12 cellular contexts compared by ENCODE assay signal in the genomic region with DNA sequence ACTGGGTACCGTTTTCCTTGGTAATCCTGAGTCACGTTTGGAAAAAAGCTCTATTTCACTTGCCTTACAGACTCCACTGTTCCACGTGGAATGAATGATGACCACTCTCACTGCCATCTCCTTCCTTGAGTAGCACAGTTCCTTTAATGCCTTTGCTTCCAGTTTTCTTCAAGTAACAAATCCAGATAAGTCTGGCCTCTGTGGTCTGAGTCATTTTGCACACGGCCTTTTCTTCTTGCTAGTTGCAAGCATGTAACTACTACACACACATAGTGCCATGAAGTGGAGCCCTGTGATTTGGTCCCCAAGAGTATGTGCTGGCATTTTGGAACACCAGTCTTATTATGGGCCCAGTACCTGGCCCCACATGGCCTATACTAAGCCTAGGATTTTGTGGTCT.
DNase-seq lines count a peak whose midpoint lies in the region; ATAC-seq and TF ChIP-seq lines count a peak whose summit lies in the region.
"Had no signal": no experiment of that assay in that cellular context is flagged by ENCODE, and none has a peak within 500 bp of the region (broad histone marks: within the 10 kb centered on the region; RNA-seq: fewer than 3 reads in every experiment).

No MANE protein-coding gene starts in this region.

- H3K4me3 Mint-ChIP-seq in endothelial cell (ENCODE audit: unreplicated experiment), result no peak overlapping the region
- H3K4me3 Mint-ChIP-seq: nephron had no signal

- intact Hi-C loops in Right ventricle myocardium inferior (cut with DNase I) (no loop called here), Right ventricle myocardium superior (cut with DNase I) (no loop called here), vagina (cut with DNase I) (no loop called here)

- peak overlapping the region; percentile 70 for H3K27ac ChIP-seq in hepatocyte
- H3K27ac ChIP-seq in vagina, result peak overlapping the region; percentile 75
- H3K27ac ChIP-seq: BLaER1 had no signal

- H2AFZ ChIP-seq in hepatocyte, result no peak overlapping the region

- H4K20me1 ChIP-seq in hepatocyte (ENCODE audit: insufficient read depth, poor library complexity, severe bottlenecking), result no peaks in the 10 kb centered on the region
- H4K20me1 ChIP-seq: BLaER1 had no signal

- no peaks in the 10 kb centered on the region for H3K9me3 Mint-ChIP-seq in endothelial cell (ENCODE audit: unreplicated experiment)
- H3K9me3 Mint-ChIP-seq: nephron had no signal

- no peak for DNase-seq in Right ventricle myocardium inferior (ENCODE audit: missing footprints)
- DNase-seq in Right ventricle myocardium superior, result no peak
- DNase-seq in astrocyte of the spinal cord (ENCODE audit: low read depth, low spot score), result peak; percentile 90
- DNase-seq in hepatocyte (ENCODE audit: low spot score), result no peak
- DNase-seq in vagina (ENCODE audit: extremely low spot score in 2 of 2), result no peak
- no peak for DNase-seq in central memory CD4-positive, alpha-beta T cell
- no peak for DNase-seq in activated CD4-positive, alpha-beta T cell treated with anti-CD3 and anti-CD28 coated beads, Interleukin-2, amount 50 U/mL, for 48 hours
- no peak for DNase-seq in endothelial cell (ENCODE audit: low spot score)
- DNase-seq: activated CD8-positive, alpha-beta memory T cell treated with anti-CD3 and anti-CD28 coated beads, Interleukin-2, amount 10 ng/mL, durations not matched to agents 7 days and 5 days; NCI-H2029 treated with DMSO at 0.1 percent for 48 hours had no signal

- no peak overlapping the region for H3K4me2 ChIP-seq in hepatocyte
- H3K4me2 ChIP-seq: BLaER1 had no signal

- WGBS in hepatocyte (ENCODE audit: low lambda C conversion rate, missing lambda C conversion rate), result 87% methylated on average over 4 of the region's 4 CpGs

- peaks cover 15% of the 10 kb centered on the region for H3K4me1 Mint-ChIP-seq in endothelial cell (ENCODE audit: unreplicated experiment)

- H3K4me3 ChIP-seq in astrocyte of the spinal cord (ENCODE audit: low read depth, low read length) (peak overlapping the region; percentile 34), hepatocyte (no peak overlapping the region), vagina (peak overlapping the region in 1 of 2 donors; percentile 13)
- H3K4me3 ChIP-seq: BLaER1 had no signal

- no peak overlapping the region for H3K27ac Mint-ChIP-seq in endothelial cell (ENCODE audit: unreplicated experiment)
- H3K27ac Mint-ChIP-seq: nephron had no signal

- peaks cover 10% of the 10 kb centered on the region for H3K27me3 Mint-ChIP-seq in endothelial cell (ENCODE audit: unreplicated experiment)
- H3K27me3 Mint-ChIP-seq: activated CD8-positive, alpha-beta memory T cell treated with anti-CD3 and anti-CD28 coated beads, Interleukin-2, amount 10 ng/mL, durations not matched to agents 7 days and 5 days had no signal

- no peak for TF ChIP-seq POLR2A in vagina (IDR thresholded peaks at IDR 0.05)

- H3K36me3 ChIP-seq in hepatocyte (replicated peaks; ENCODE audit: insufficient read depth, low read depth) (no peaks in the 10 kb centered on the region), vagina (peaks cover 0 to 25% of the 10 kb centered on the region in 2 donors)
- H3K36me3 ChIP-seq: BLaER1 had no signal

- ATAC-seq in Right ventricle myocardium inferior, result peak; percentile 26
- ATAC-seq in Right ventricle myocardium superior (ENCODE audit: poor library complexity), result no peak

- H3K36me3 Mint-ChIP-seq in endothelial cell (ENCODE audit: low read depth, unreplicated experiment), result peaks cover 67% of the 10 kb centered on the region
- H3K36me3 Mint-ChIP-seq: activated CD8-positive, alpha-beta memory T cell treated with anti-CD3 and anti-CD28 coated beads, Interleukin-2, amount 10 ng/mL, durations not matched to agents 7 days and 5 days had no signal

- in situ Hi-C loops in astrocyte of the spinal cord (cut with HindIII; ENCODE audit: low sequenced_read_pairs), result no loop called here

- H3K4me1 ChIP-seq in hepatocyte (ENCODE audit: insufficient read depth) (peaks cover 3% of the 10 kb centered on the region), vagina (peaks cover 34% of the 10 kb centered on the region)

- H3K79me2 ChIP-seq in hepatocyte, result no peaks in the 10 kb centered on the region

- no peaks in the 10 kb centered on the region for H3K9me2 ChIP-seq in hepatocyte (replicated peaks; ENCODE audit: insufficient read depth)

- H3K9me3 ChIP-seq in hepatocyte (ENCODE audit: low read depth) (no peaks in the 10 kb centered on the region), vagina (no peaks in the 10 kb centered on the region)
- H3K9me3 ChIP-seq: BLaER1 had no signal

- TF ChIP-seq CTCF in astrocyte of the spinal cord (IDR thresholded peaks at IDR 0.05; ENCODE audit: low read depth, low read length) (no peak), hepatocyte (IDR thresholded peaks at IDR 0.05; ENCODE audit: poor library complexity) (no peak), vagina (IDR thresholded peaks at IDR 0.05) (no peak), endothelial cell (IDR thresholded peaks at IDR 0.05; ENCODE audit: unreplicated experiment) (no peak)

- no peaks in the 10 kb centered on the region for H3K27me3 ChIP-seq in hepatocyte
- no peaks in the 10 kb centered on the region for H3K27me3 ChIP-seq in vagina
- H3K27me3 ChIP-seq: BLaER1 had no signal
